7 cellular contexts compared by ENCODE assay signal in the genomic region with DNA sequence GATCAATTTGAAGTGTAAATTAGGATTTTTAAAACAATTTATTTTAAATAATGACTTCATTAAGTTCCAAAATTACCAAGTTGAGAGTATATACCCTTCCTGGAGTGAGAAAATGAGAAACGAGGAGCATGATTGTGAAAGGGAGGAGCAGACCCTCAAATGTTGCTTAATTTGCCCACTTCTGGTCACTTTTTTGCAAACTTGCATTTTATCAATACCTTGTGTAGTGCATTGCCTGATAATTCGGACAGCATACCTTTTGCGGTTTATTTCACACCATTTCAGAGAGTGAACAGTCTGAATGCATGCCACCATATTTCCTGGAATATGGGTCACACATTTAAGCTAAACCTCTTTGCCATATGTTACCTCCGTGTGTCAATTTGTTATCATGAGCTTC.
"Had no signal": no experiment of that assay in that cellular context is flagged by ENCODE, and none has a peak within 500 bp of the region (broad histone marks: within the 10 kb centered on the region; RNA-seq: fewer than 3 reads in every experiment).

No MANE protein-coding gene starts in this region.

- H2AFZ ChIP-seq: GM23338 had no signal

- ATAC-seq: GM23338 had no signal

- H3K4me2 ChIP-seq: GM23338 had no signal

- DNase-seq: H9, HCEC 1CT, KG1 had no signal

- H3K4me3 ChIP-seq: GM23338 had no signal

- FAIRE-seq: H1, H54, HTR-8/SVneo had no signal
